In the genomic region with DNA sequence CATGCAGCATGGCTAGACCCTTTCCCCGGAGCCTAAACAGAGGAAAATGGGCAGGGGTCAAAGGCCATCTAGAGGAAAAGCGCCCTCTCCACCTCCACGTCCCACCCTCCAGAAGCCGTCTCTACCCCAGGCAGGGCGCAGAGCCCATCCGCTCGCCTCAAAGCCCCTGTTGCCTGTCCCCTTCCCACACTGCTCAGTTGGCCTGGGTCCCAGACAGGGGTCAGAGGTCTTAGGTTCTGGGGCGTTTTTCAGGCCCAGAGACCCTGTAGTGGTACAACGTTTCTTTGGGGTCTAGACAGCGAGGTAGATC, we compare ENCODE assay signal across 8 cellular contexts. TPM values are rescaled to one million over a fixed set of nuclear protein-coding genes. Genes with fewer than 3 reads are reported as not detected.
DNase-seq lines count a peak whose midpoint lies in the region; ATAC-seq and TF ChIP-seq lines count a peak whose summit lies in the region.
"Had no signal": no experiment of that assay in that cellular context is flagged by ENCODE, and none has a peak within 500 bp of the region (broad histone marks: within the 10 kb centered on the region; RNA-seq: fewer than 3 reads in every experiment).

No MANE protein-coding gene starts in this region.

- H3K27ac ChIP-seq in Panc1 (ENCODE audit: low read length) (peak overlapping the region; percentile 96), thyroid gland (peak overlapping the region; percentile 94 to 97 (median 96))

- POLR2A ChIA-PET in Panc1 (lab: Charles Lee) = interaction anchor here (0.6 to 1.0 kb wide), 3 partner anchors 22 to 1351 kb away, joined by 3 to 13 read pairs (median 4); no protein-coding TSS in a partner anchor

- TF ChIP-seq POLR2A in thyroid gland (IDR thresholded peaks at IDR 0.05) = no peak

- TF ChIP-seq CTCF in Panc1 (IDR thresholded peaks at IDR 0.05) (no peak), thyroid gland (IDR thresholded peaks at IDR 0.05) (no peak)

- intact Hi-C loops in Panc1 (cut with micrococcal nuclease; ENCODE audit: unreplicated experiment) (no loop called here), left cardiac atrium (cut with DNase I) (no loop called here), thyroid gland (cut with DNase I) (no loop called here)

- peak; percentile 66 for DNase-seq in NCI-H748 treated with DMSO at 0.1 percent for 48 hours (lab: John Stamatoyannopoulos, UW)
- no peak for DNase-seq in NCI-H748 (lab: John Stamatoyannopoulos, UW; ENCODE audit: unreplicated experiment)
- no peak for DNase-seq in Panc1 (ENCODE audit: low read depth, low spot score)
- no peak for DNase-seq in left cardiac atrium
- peak in 1 of 2 donors; percentile 45 for DNase-seq in thyroid gland
- DNase-seq in kidney tubule cell (ENCODE audit: low spot score) = no peak

- in situ Hi-C loops in Panc1 (cut with HindIII; ENCODE audit: low pct_unique_long_range_greater_than_20kb, low sequenced_read_pairs) = no loop called here

- BruUV-seq in Panc1 (replicated peaks; lab: Mats Ljungman, UMichigan) = no TSS peak

- no peaks in the 10 kb centered on the region; the same call in 1 of the 2 replicates for H3K36me3 ChIP-seq in Panc1 (ENCODE audit: control insufficient read depth, insufficient read depth, low read length)
- H3K36me3 ChIP-seq in thyroid gland = no peaks in the 10 kb centered on the region

- H3K4me1 ChIP-seq in Panc1 (ENCODE audit: control insufficient read depth, insufficient read depth, low read length) = no peaks in the 10 kb centered on the region; the same call in 1 of the 2 replicates
- H3K4me1 ChIP-seq in thyroid gland = peaks cover 4 to 9% of the 10 kb centered on the region in 2 donors

- CTCF ChIA-PET in Panc1 (lab: Charles Lee) = no interaction called here

- H3K27me3 ChIP-seq in Panc1 (ENCODE audit: control insufficient read depth, insufficient read depth, low read length) (no peaks in the 10 kb centered on the region), thyroid gland (no peaks in the 10 kb centered on the region)

- H3K9me3 ChIP-seq in Panc1 (ENCODE audit: control insufficient read depth, insufficient read depth, low read depth, low read length) (no peaks in the 10 kb centered on the region), thyroid gland (no peaks in the 10 kb centered on the region)

- ATAC-seq in Panc1 = peak; percentile 23
- peak; percentile 4 to 31 for ATAC-seq in left cardiac atrium

- WGBS in thyroid gland, 2 donors = 0 to 4% methylated on average over 2 to 8 of the region's 10 CpGs

- H3K4me3 ChIP-seq in Panc1 (ENCODE audit: low read depth in 2 of 2, low read length in 2 of 2) (peak overlapping the region; percentile 54 to 73), thyroid gland (replicated peaks in 1 of 3) (peak overlapping the region; percentile 45 to 63 (median 46))

RNA-seq across cellular contexts. Expression of a gene that starts 0.3 kb away (rescaled TPM):
- total RNA-seq in Panc1 (2021; ENCODE audit: unreplicated experiment) (6.6 TPM), left cardiac atrium (10 to 100 TPM; 30.5 to 43.0 TPM), thyroid gland (10 to 100 TPM in 1 of 4 donors, 1 to 10 TPM in 3; 6.3 to 12.6 (median 9.2) TPM)
- polyA plus RNA-seq in Panc1 (2012; ENCODE audit: insufficient read length) = 6.2 TPM

RNA-seq across cellular contexts. Expression of a gene that starts 0.7 kb away (rescaled TPM):
- total RNA-seq in Panc1 (2021; ENCODE audit: unreplicated experiment) = 0.39 TPM
- polyA plus RNA-seq in Panc1 (2012; ENCODE audit: insufficient read length) = 1.0 TPM
- not detected for total RNA-seq in left cardiac atrium
- total RNA-seq in thyroid gland = not detected
- total RNA-seq: Daoy, myocyte had no signal

RNA-seq across cellular contexts. Expression of a gene that starts 27.9 kb away (rescaled TPM):
- 111 TPM for total RNA-seq in Panc1 (2021; ENCODE audit: unreplicated experiment)
- polyA plus RNA-seq in Panc1 (2012; ENCODE audit: insufficient read length) = 113 TPM
- 100 to 1,000 TPM in 1 of 2 donors, 10 to 100 TPM in 1; 81.4 to 103 TPM for total RNA-seq in left cardiac atrium
- total RNA-seq in thyroid gland = 100 to 1,000 TPM; 121 to 160 (median 141) TPM

RNA-seq across cellular contexts. Expression of a gene that starts 30.0 kb away (rescaled TPM):
- total RNA-seq in Panc1 (2021; ENCODE audit: unreplicated experiment) (6.2 TPM), left cardiac atrium (under 1 TPM; 0.39 to 0.47 TPM), thyroid gland (1 to 10 TPM in 1 of 4 donors, under 1 TPM in 3; 0.56 to 2.2 (median 0.84) TPM)
- 8.3 TPM for polyA plus RNA-seq in Panc1 (2012; ENCODE audit: insufficient read length)
- total RNA-seq: Daoy had no signal

RNA-seq across cellular contexts. Expression of a gene that starts 38.1 kb away (rescaled TPM):
- total RNA-seq in Panc1 (2021; ENCODE audit: unreplicated experiment) (171 TPM), left cardiac atrium (10 to 100 TPM; 89.9 TPM), thyroid gland (10 to 100 TPM; 14.0 to 19.3 (median 14.9) TPM)
- 325 TPM for polyA plus RNA-seq in Panc1 (2012; ENCODE audit: insufficient read length)
